In genomic region chr11:121082670-121083069, GRCh38 we compare ENCODE assay signal across 14 cellular contexts.
A peak's percentile ranks its signal among the peaks of the same experiment; 100 is the strongest.
DNase-seq lines count a peak whose midpoint lies in the region; ATAC-seq and TF ChIP-seq lines count a peak whose summit lies in the region.
"Had no signal": no experiment of that assay in that cellular context is flagged by ENCODE, and none has a peak within 500 bp of the region (broad histone marks: within the 10 kb centered on the region; RNA-seq: fewer than 3 reads in every experiment).

No MANE protein-coding gene starts in this region.

- CTCF ChIA-PET in HEK293 (lab: Yijun Ruan, JAX), result interaction anchor here (0.7 to 0.9 kb wide), 3 partner anchors 50 to 896 kb away, joined by 3 read pairs; no protein-coding TSS in a partner anchor

- H3K27ac ChIP-seq in HEK293 (ENCODE audit: extremely low read depth, low read depth, low read length), result no peak overlapping the region
- H3K27ac ChIP-seq: transverse colon, WERI-Rb-1 had no signal

- no peak for ATAC-seq in GM18867 (IDR thresholded peaks at IDR 0.05; ENCODE audit: unreplicated experiment)

- no peak overlapping the region for H3K4me3 ChIP-seq in HEK293 (ENCODE audit: low read depth, low read length)
- H3K4me3 ChIP-seq: HAP-1, transverse colon had no signal

- no peaks in the 10 kb centered on the region for H3K4me1 ChIP-seq in HEK293 (ENCODE audit: control insufficient read depth, insufficient read depth, low read length)
- H3K4me1 ChIP-seq: HAP-1, transverse colon had no signal

- peaks cover 0 to 19% of the 10 kb centered on the region in 2 experiments; a peak in 2 of 3 replicates for H3K36me3 ChIP-seq in HEK293 (ENCODE audit: control insufficient read depth in 2 of 2, insufficient read depth in 1 of 2, low read length in 2 of 2)
- H3K36me3 ChIP-seq: HAP-1, WERI-Rb-1 had no signal

- in situ Hi-C loops in ACHN (cut with HindIII; ENCODE audit: low pct_ligation_motif_present, low pct_unique_long_range_greater_than_20kb, low sequenced_read_pairs), result no loop called here

- no peak for TF ChIP-seq CTCF in HEK293 (tag by site-specific recombination; IDR thresholded peaks at IDR 0.05)

- no peaks in the 10 kb centered on the region for H3K9me3 ChIP-seq in HEK293 (ENCODE audit: control insufficient read depth, insufficient read depth, low read depth, low read length)
- H3K9me3 ChIP-seq: HAP-1, transverse colon had no signal

- peak; percentile 5 for DNase-seq in ACHN
- DNase-seq in astrocyte of the hippocampus (ENCODE audit: low read depth, low spot score), result peak; percentile 48
- peak; percentile 68 for DNase-seq in islet precursor cell
- no peak for DNase-seq in HuH-7.5 (ENCODE audit: low spot score)
- no peak for DNase-seq in SIG-M5 (lab: John Stamatoyannopoulos, UW)
- DNase-seq in NCI-H2227 treated with DMSO at 0.1 percent for 48 hours (lab: John Stamatoyannopoulos, UW), result no peak
- DNase-seq: activated effector memory CD4-positive, alpha-beta T cell treated with anti-CD3 and anti-CD28 coated beads, Interleukin-2, amount 50 U/mL, for 16 hours; NCI-H146; SW 1271; transverse colon; WERI-Rb-1 had no signal

- POLR2A ChIA-PET in HEK293 (lab: Yijun Ruan, JAX), result no interaction called here

TF ChIP-seq in HEK293, 187 proteins besides CTCF, POLR2A, EP300 and RAD21:
- TF ChIP-seq ZSCAN18 (tag by site-specific recombination; IDR thresholded peaks at IDR 0.05) (no peak), YY1 (tag by site-specific recombination; IDR thresholded peaks at IDR 0.05) (no peak), ZNF350 (tag by site-specific recombination; IDR thresholded peaks at IDR 0.05) (no peak), REST (tag by site-specific recombination; IDR thresholded peaks at IDR 0.05) (peak; percentile 93)
TF ChIP-seq in HEK293: peak in this region for 1.

Comparison
In these comparisons a context has a peak if more than half of its experiments do, and no peak if none do; other contexts are left out.
1. DNase-seq: peak in ACHN (single experiment), astrocyte of the hippocampus (single experiment) and islet precursor cell (single experiment); none in HuH-7.5 (single experiment), SIG-M5 (single experiment) and NCI-H2227 treated with DMSO at 0.1 percent for 48 hours (single experiment).